19 cellular contexts compared by ENCODE assay signal in genomic region chr12:76882367-76882766, GRCh38.
"Had no signal": no experiment of that assay in that cellular context is flagged by ENCODE, and none has a peak within 500 bp of the region (broad histone marks: within the 10 kb centered on the region; RNA-seq: fewer than 3 reads in every experiment).

No MANE protein-coding gene starts in this region.

- H3K27me3 ChIP-seq: neural progenitor cell, right atrium auricular region, thyroid gland had no signal

- H3K4me3 ChIP-seq: esophagus squamous epithelium, lung, neural progenitor cell, prostate gland, right atrium auricular region, stomach, thyroid gland had no signal

- H3K9me3 ChIP-seq: esophagus squamous epithelium, prostate gland, stomach, thyroid gland had no signal

- H3K4me3 Mint-ChIP-seq: effector memory CD8-positive, alpha-beta T cell; natural killer cell; neural progenitor cell; stimulated activated effector memory CD8-positive, alpha-beta T cell treated with anti-CD3 and anti-CD28 coated beads, Interleukin-12 subunit alpha, Interleukin-12 subunit beta, amount 100 ng/mL, for 72 hours had no signal

- H3K27ac ChIP-seq: esophagus squamous epithelium, neural progenitor cell, prostate gland, right atrium auricular region, stomach had no signal

- H3K4me2 ChIP-seq: neural progenitor cell had no signal

- H3K9me3 Mint-ChIP-seq: effector memory CD8-positive, alpha-beta T cell; natural killer cell; neural progenitor cell; stimulated activated effector memory CD8-positive, alpha-beta T cell treated with anti-CD3 and anti-CD28 coated beads, Interleukin-12 subunit alpha, Interleukin-12 subunit beta, amount 100 ng/mL, for 72 hours had no signal

- H3K36me3 ChIP-seq: esophagus squamous epithelium, neural progenitor cell, prostate gland, right atrium auricular region, stomach, thyroid gland had no signal

- H3K36me3 Mint-ChIP-seq: natural killer cell, neural progenitor cell had no signal

- H3K9ac ChIP-seq: neural progenitor cell had no signal

- ATAC-seq: effector memory CD8-positive, alpha-beta T cell; left ventricle myocardium superior; natural killer cell; sciatic nerve; stimulated activated effector memory CD8-positive, alpha-beta T cell treated with anti-CD3 and anti-CD28 coated beads, Interleukin-12 subunit alpha, Interleukin-12 subunit beta, amount 100 ng/mL, for 72 hours had no signal

- H2AFZ ChIP-seq: neural progenitor cell had no signal

- DNase-seq: cortex of kidney; effector memory CD8-positive, alpha-beta T cell; erythroblast; esophagus squamous epithelium; foreskin melanocyte; left ventricle myocardium superior; natural killer cell; stimulated activated CD4-positive, alpha-beta T cell treated with anti-CD3 and anti-CD28 coated beads, Interleukin-2, amount 100 ng/mL, for 24 hours; stimulated activated CD4-positive, alpha-beta T cell treated with anti-CD3 and anti-CD28 coated beads, Interleukin-4, amount 100 ng/mL, for 24 hours; stimulated activated naive CD4-positive, alpha-beta T cell treated with Interleukin-2 at 50 U/mL for 16 hours; stomach; thyroid gland; trophoblast cell had no signal

- H3K27ac Mint-ChIP-seq: effector memory CD8-positive, alpha-beta T cell; natural killer cell; neural progenitor cell; stimulated activated effector memory CD8-positive, alpha-beta T cell treated with anti-CD3 and anti-CD28 coated beads, Interleukin-12 subunit alpha, Interleukin-12 subunit beta, amount 100 ng/mL, for 72 hours had no signal
